ENCODE assay signal across 8 cellular contexts in genomic region chr12:6535960-6536847, GRCh38. TPM values are rescaled to one million over a fixed set of nuclear protein-coding genes. Genes with fewer than 3 reads are reported as not detected.
DNase-seq lines count a peak whose midpoint lies in the region; ATAC-seq and TF ChIP-seq lines count a peak whose summit lies in the region.

No MANE protein-coding gene starts in this region.

- H2AK5ac ChIP-seq in neuronal stem cell (ENCODE audit: low read depth, low read length) = no peak overlapping the region

- peaks cover 85% of the 10 kb centered on the region for H3K4me1 ChIP-seq in DND-41 (ENCODE audit: insufficient read depth, low read length)
- H3K4me1 ChIP-seq in ectodermal cell (ENCODE audit: control insufficient read depth, insufficient read depth, low read length) = peaks cover 30% of the 10 kb centered on the region
- H3K4me1 ChIP-seq in neuronal stem cell (ENCODE audit: control insufficient read depth in 2 of 2, insufficient read depth in 1 of 2, low read depth in 1 of 2, low read length in 2 of 2) = peaks cover 28 to 29% of the 10 kb centered on the region in 2 donors

- H3K27me3 ChIP-seq in DND-41 (ENCODE audit: insufficient read depth, low read length, poor library complexity) (no peaks in the 10 kb centered on the region), ectodermal cell (ENCODE audit: control insufficient read depth, insufficient read depth, low read length, poor library complexity, severe bottlenecking) (no peaks in the 10 kb centered on the region), neuronal stem cell (ENCODE audit: control insufficient read depth in 3 of 3, insufficient read depth in 3 of 3, low read depth in 1 of 3, low read length in 3 of 3) (no peaks in the 10 kb centered on the region)

- H3K9ac ChIP-seq in DND-41 (ENCODE audit: low read depth, low read length) (peak overlapping the region; percentile 98), neuronal stem cell (ENCODE audit: low read depth, low read length, poor library complexity) (peak overlapping the region; percentile 99)

- H4K91ac ChIP-seq in neuronal stem cell (ENCODE audit: low read depth, low read length, poor library complexity) = no peak overlapping the region

- H3K4me2 ChIP-seq in DND-41 (ENCODE audit: insufficient read depth, low read length) = peak overlapping the region; percentile 94
- peak overlapping the region; percentile 85 for H3K4me2 ChIP-seq in neuronal stem cell (ENCODE audit: insufficient read depth, low read length, poor library complexity, severe bottlenecking)

- H2BK5ac ChIP-seq in neuronal stem cell (ENCODE audit: low read length) = peak overlapping the region; percentile 29

- peaks cover 56% of the 10 kb centered on the region for H4K20me1 ChIP-seq in DND-41 (ENCODE audit: insufficient read depth, low read length)

- H3K9me3 ChIP-seq in DND-41 (ENCODE audit: insufficient read depth, low read length, severe bottlenecking) (no peaks in the 10 kb centered on the region), ectodermal cell (ENCODE audit: control insufficient read depth, low read length) (no peaks in the 10 kb centered on the region), neuronal stem cell (replicated peaks in 1 of 2; ENCODE audit: control insufficient read depth in 2 of 2, insufficient read depth in 1 of 2, low read depth in 1 of 2, low read length in 2 of 2) (no peaks in the 10 kb centered on the region)

- 68 to 72% methylated on average over 10 of the region's 10 CpGs for WGBS in ectodermal cell, 2 experiments
- WGBS in neuronal stem cell (ENCODE audit: extremely low coverage in 2 of 2, insufficient read length in 2 of 2, insufficient replicate concordance in 1 of 2), 2 donors = no CpG with 5 or more reads among the region's 10 CpGs

- H2BK12ac ChIP-seq in neuronal stem cell (ENCODE audit: low read length) = no peak overlapping the region

- H3K18ac ChIP-seq in neuronal stem cell (ENCODE audit: low read length) = peak overlapping the region; percentile 39

- DNase-seq in DND-41 (no peak), neuronal stem cell (ENCODE audit: low spot score) (no peak), NCI-H526 treated with DMSO at 0.1 percent for 48 hours (lab: John Stamatoyannopoulos, UW) (no peak), NCI-H146 treated with DMSO at 0.1 percent for 48 hours (lab: John Stamatoyannopoulos, UW; ENCODE audit: unreplicated experiment) (no peak)

- peak; percentile 5 for TF ChIP-seq CTCF in DND-41 (IDR thresholded peaks at IDR 0.05; ENCODE audit: borderline replicate concordance, extremely low read depth, low read length, poor library complexity, severe bottlenecking)

- no peak overlapping the region for H3K14ac ChIP-seq in neuronal stem cell (ENCODE audit: low read length)

- H2AFZ ChIP-seq in DND-41 (ENCODE audit: low read depth, low read length) (no peak overlapping the region), neuronal stem cell (ENCODE audit: low read length) (no peak overlapping the region)

- H3K4me3 ChIP-seq in DND-41 (ENCODE audit: low read depth in 1 of 2, low read length in 2 of 2) = peak overlapping the region; percentile 51 to 92
- H3K4me3 ChIP-seq in ectodermal cell (ENCODE audit: insufficient read depth, low read depth, low read length) = peak overlapping the region; percentile 99
- peak overlapping the region; percentile 97 to 99 for H3K4me3 ChIP-seq in neuronal stem cell (ENCODE audit: low read length in 2 of 2)

- peak overlapping the region; percentile 54 for H3K4ac ChIP-seq in neuronal stem cell (ENCODE audit: low read length)

- peak overlapping the region; percentile 83 for H3K23ac ChIP-seq in neuronal stem cell (ENCODE audit: low read depth, low read length, poor library complexity)

- no peak overlapping the region for H4K8ac ChIP-seq in neuronal stem cell (ENCODE audit: low read depth, low read length)

- no peak for ATAC-seq in DND-41 (ENCODE audit: insufficient read depth, low read depth)
- no peak for ATAC-seq in GM21526 (IDR thresholded peaks at IDR 0.05; ENCODE audit: low FRiP score, unreplicated experiment)
- ATAC-seq in HG03342 (IDR thresholded peaks at IDR 0.05; ENCODE audit: unreplicated experiment) = no peak

- peaks cover 63% of the 10 kb centered on the region for H3K79me2 ChIP-seq in DND-41 (ENCODE audit: insufficient read depth, low read length)

- H3K27ac ChIP-seq in DND-41 (ENCODE audit: low read length) (peak overlapping the region; percentile 99), ectodermal cell (ENCODE audit: insufficient read depth, low read depth, low read length, poor library complexity, severe bottlenecking) (no peak overlapping the region), neuronal stem cell (replicated peaks; ENCODE audit: low read length) (peak overlapping the region; percentile 79)

- no peak overlapping the region for H2BK15ac ChIP-seq in neuronal stem cell (ENCODE audit: low read length)

- H2BK120ac ChIP-seq in neuronal stem cell (ENCODE audit: low read depth, low read length) = no peak overlapping the region

- peaks cover 65% of the 10 kb centered on the region for H3K36me3 ChIP-seq in DND-41 (ENCODE audit: insufficient read depth, low read length)
- peaks cover 36% of the 10 kb centered on the region for H3K36me3 ChIP-seq in ectodermal cell (ENCODE audit: control insufficient read depth, insufficient read depth, low read length)
- H3K36me3 ChIP-seq in neuronal stem cell (replicated peaks in 1 of 2; ENCODE audit: control insufficient read depth in 2 of 2, insufficient read depth in 2 of 2, low read length in 2 of 2) = peaks cover 40 to 54% of the 10 kb centered on the region in 2 donors

- H3K79me1 ChIP-seq in neuronal stem cell (ENCODE audit: low read depth, low read length) = peaks cover 11% of the 10 kb centered on the region

TF ChIP-seq in PFSK-1, 5 proteins besides CTCF, POLR2A, EP300 and RAD21:
- TF ChIP-seq SIN3A (IDR thresholded peaks at IDR 0.05; ENCODE audit: borderline replicate concordance, insufficient read depth, low read length) (no peak), POLR2AphosphoS5 (IDR thresholded peaks at IDR 0.05; ENCODE audit: low read depth, low read length) (peak; percentile 54), TAF1 (IDR thresholded peaks at IDR 0.05; ENCODE audit: borderline replicate concordance, insufficient read depth, low read length) (no peak)

RNA-seq across cellular contexts. Expression of gene GAPDH, which starts 1.9 kb away (rescaled TPM):
- 4,306 TPM for polyA plus RNA-seq in PFSK-1 (2012; ENCODE audit: insufficient read length, low read depth)
- polyA plus RNA-seq in ectodermal cell (2013, experiment 1 of 4) = 5,249 TPM
- polyA plus RNA-seq in ectodermal cell (2013, experiment 2 of 4) = 4,581 TPM
- polyA plus RNA-seq in ectodermal cell (2013, experiment 3 of 4) = 4,175 TPM
- polyA plus RNA-seq in ectodermal cell (2013, experiment 4 of 4) = 4,249 TPM
- 3,243 TPM for polyA plus RNA-seq in neuronal stem cell (2013, experiment 1 of 2)
- 3,181 TPM for polyA plus RNA-seq in neuronal stem cell (2013, experiment 2 of 2)

RNA-seq across cellular contexts. Expression of gene IFFO1, which starts 19.6 kb away (rescaled TPM):
- 26.4 TPM for polyA plus RNA-seq in PFSK-1 (2012; ENCODE audit: insufficient read length, low read depth)
- 16.3 TPM for polyA plus RNA-seq in ectodermal cell (2013, experiment 1 of 4)
- 18.3 TPM for polyA plus RNA-seq in ectodermal cell (2013, experiment 2 of 4)
- polyA plus RNA-seq in ectodermal cell (2013, experiment 3 of 4) = 17.2 TPM
- 19.8 TPM for polyA plus RNA-seq in ectodermal cell (2013, experiment 4 of 4)
- 11.5 TPM for polyA plus RNA-seq in neuronal stem cell (2013, experiment 1 of 2)
- polyA plus RNA-seq in neuronal stem cell (2013, experiment 2 of 2) = 10.5 TPM

RNA-seq across cellular contexts. Expression of gene NOP2, which starts 31.9 kb away (rescaled TPM):
- 108 TPM for polyA plus RNA-seq in PFSK-1 (2012; ENCODE audit: insufficient read length, low read depth)
- 69.2 TPM for polyA plus RNA-seq in ectodermal cell (2013, experiment 1 of 4)
- polyA plus RNA-seq in ectodermal cell (2013, experiment 2 of 4) = 65.2 TPM
- 46.9 TPM for polyA plus RNA-seq in ectodermal cell (2013, experiment 3 of 4)
- polyA plus RNA-seq in ectodermal cell (2013, experiment 4 of 4) = 57.9 TPM
- polyA plus RNA-seq in neuronal stem cell (2013, experiment 1 of 2) = 27.0 TPM
- polyA plus RNA-seq in neuronal stem cell (2013, experiment 2 of 2) = 24.3 TPM

RNA-seq across cellular contexts. Expression of gene NCAPD2, which starts 42.3 kb away (rescaled TPM):
- 43.1 TPM for polyA plus RNA-seq in PFSK-1 (2012; ENCODE audit: insufficient read length, low read depth)
- 127 TPM for polyA plus RNA-seq in ectodermal cell (2013, experiment 1 of 4)
- polyA plus RNA-seq in ectodermal cell (2013, experiment 2 of 4) = 115 TPM
- polyA plus RNA-seq in ectodermal cell (2013, experiment 3 of 4) = 112 TPM
- 112 TPM for polyA plus RNA-seq in ectodermal cell (2013, experiment 4 of 4)
- polyA plus RNA-seq in neuronal stem cell (2013, experiment 1 of 2) = 78.4 TPM
- 81.0 TPM for polyA plus RNA-seq in neuronal stem cell (2013, experiment 2 of 2)

RNA-seq across cellular contexts. Expression of gene MRPL51, which starts 43.1 kb away (rescaled TPM):
- 69.7 TPM for polyA plus RNA-seq in PFSK-1 (2012; ENCODE audit: insufficient read length, low read depth)
- polyA plus RNA-seq in ectodermal cell (2013, experiment 1 of 4) = 188 TPM
- polyA plus RNA-seq in ectodermal cell (2013, experiment 2 of 4) = 181 TPM
- 217 TPM for polyA plus RNA-seq in ectodermal cell (2013, experiment 3 of 4)
- 237 TPM for polyA plus RNA-seq in ectodermal cell (2013, experiment 4 of 4)
- 584 TPM for polyA plus RNA-seq in neuronal stem cell (2013, experiment 1 of 2)
- 624 TPM for polyA plus RNA-seq in neuronal stem cell (2013, experiment 2 of 2)
